ENCODE assay signal across 9 cellular contexts in the genomic region with DNA sequence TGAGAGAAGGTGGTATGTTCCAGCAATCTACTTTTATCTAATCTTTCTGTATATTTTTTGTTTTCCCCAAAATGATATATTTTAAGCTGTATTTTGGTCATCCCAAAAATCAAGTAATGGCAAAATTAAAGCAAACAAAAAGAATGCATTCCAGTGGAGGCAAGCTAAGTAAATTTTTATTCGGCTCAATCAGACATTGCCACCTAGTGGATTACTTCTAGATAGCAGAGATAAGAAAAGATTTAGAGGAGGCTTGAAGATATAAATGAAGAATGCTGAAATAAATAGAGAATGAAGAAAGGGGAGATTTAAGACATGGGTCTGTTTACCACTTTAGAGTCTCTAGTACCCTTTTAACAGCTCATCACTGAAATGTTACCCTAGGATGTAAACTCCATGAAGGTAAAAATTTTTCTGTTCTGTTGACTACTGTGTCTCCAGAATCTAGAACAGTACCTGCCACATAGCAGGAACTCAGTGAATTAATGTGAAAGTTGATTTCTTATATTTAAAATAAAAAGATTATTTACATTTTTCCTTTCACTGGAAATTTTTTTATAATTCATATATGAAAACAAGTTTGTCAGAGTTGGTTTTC.
DNase-seq lines count a peak whose midpoint lies in the region; FAIRE-seq and TF ChIP-seq lines count a peak whose summit lies in the region.
"Had no signal": no experiment of that assay in that cellular context is flagged by ENCODE, and none has a peak within 500 bp of the region (broad histone marks: within the 10 kb centered on the region; RNA-seq: fewer than 3 reads in every experiment).

No MANE protein-coding gene starts in this region.

- WGBS in small intestine, 3 donors: 0 to 5% (median 3%) methylated on average over 1 of the region's 1 CpG

- no peaks in the 10 kb centered on the region for H3K4me1 ChIP-seq in small intestine (ENCODE audit: control insufficient read depth in 2 of 2, insufficient read depth in 1 of 2, low read depth in 1 of 2, low read length in 1 of 2)

- H3K36me3 Mint-ChIP-seq in activated T-helper 2 cell treated with anti-CD3 and anti-CD28 coated beads, Interferon-gamma antibody, Interleukin-2, Interleukin-4, amounts not matched to agents 10 μg/mL and 5 μg/mL and 100 μg/mL, durations not matched to agents 14 hours and 24 hours and 36 hours (ENCODE audit: low read depth): no peaks in the 10 kb centered on the region
- H3K36me3 Mint-ChIP-seq: activated naive CD8-positive, alpha-beta T cell treated with anti-CD3 and anti-CD28 coated beads, Interleukin-2, amount 10 ng/mL, durations not matched to agents 7 days and 5 days had no signal

- H3K4me3 ChIP-seq in foreskin fibroblast (ENCODE audit: low read depth in 1 of 2, low read length in 2 of 2) (no peak overlapping the region), small intestine (ENCODE audit: low read depth in 1 of 2, low read length in 2 of 2) (no peak overlapping the region)

- no peak overlapping the region for H3K27ac ChIP-seq in small intestine (ENCODE audit: low read depth in 1 of 2, low read length in 1 of 2)

- peak; percentile 63 for TF ChIP-seq CTCF in foreskin fibroblast (IDR thresholded peaks at IDR 0.05; ENCODE audit: low read depth, low read length)

- DNase-seq in NCI-H748 (lab: John Stamatoyannopoulos, UW; ENCODE audit: unreplicated experiment) (peak; percentile 26), NCI-H748 treated with DMSO at 0.1 percent for 48 hours (lab: John Stamatoyannopoulos, UW) (no peak), HT-29 (ENCODE audit: low spot score) (peak; percentile 69), SK-N-DZ (ENCODE audit: low spot score) (peak; percentile 40), foreskin fibroblast (peak; percentile 21 to 75), small intestine (peak; percentile 8)
- no peak for DNase-seq in NK-92 treated with Interleukin-12 subunit alpha and Interleukin-12 subunit beta, amount 100 ng/mL, for 24 hours (lab: John Stamatoyannopoulos, UW)
- DNase-seq in activated T-helper 2 cell treated with anti-CD3 and anti-CD28 coated beads, Interferon-gamma antibody, Interleukin-2, Interleukin-4, amounts not matched to agents 10 μg/mL and 5 μg/mL and 100 μg/mL, durations not matched to agents 14 hours and 24 hours and 36 hours (ENCODE audit: low spot score): no peak
- DNase-seq: activated naive CD8-positive, alpha-beta T cell treated with anti-CD3 and anti-CD28 coated beads, Interleukin-2, amount 10 ng/mL, durations not matched to agents 7 days and 5 days had no signal

- H3K27me3 ChIP-seq in small intestine (ENCODE audit: control insufficient read depth in 2 of 2, insufficient read depth in 2 of 2, low read length in 2 of 2): no peaks in the 10 kb centered on the region

- H3K9me3 Mint-ChIP-seq in activated T-helper 2 cell treated with anti-CD3 and anti-CD28 coated beads, Interferon-gamma antibody, Interleukin-2, Interleukin-4, amounts not matched to agents 10 μg/mL and 5 μg/mL and 100 μg/mL, durations not matched to agents 14 hours and 24 hours and 36 hours: no peaks in the 10 kb centered on the region
- H3K9me3 Mint-ChIP-seq: activated naive CD8-positive, alpha-beta T cell treated with anti-CD3 and anti-CD28 coated beads, Interleukin-2, amount 10 ng/mL, durations not matched to agents 7 days and 5 days had no signal

- no peaks in the 10 kb centered on the region for H3K36me3 ChIP-seq in small intestine (ENCODE audit: control insufficient read depth in 2 of 2, insufficient read depth in 2 of 2, low read length in 2 of 2)

- peaks cover 4% of the 10 kb centered on the region for H3K27me3 Mint-ChIP-seq in activated T-helper 2 cell treated with anti-CD3 and anti-CD28 coated beads, Interferon-gamma antibody, Interleukin-2, Interleukin-4, amounts not matched to agents 10 μg/mL and 5 μg/mL and 100 μg/mL, durations not matched to agents 14 hours and 24 hours and 36 hours (ENCODE audit: low read depth)

- intact Hi-C loops in activated T-helper 2 cell treated with anti-CD3 and anti-CD28 coated beads, Interferon-gamma antibody, Interleukin-2, Interleukin-4, amounts not matched to agents 10 μg/mL and 5 μg/mL and 100 μg/mL, durations not matched to agents 14 hours and 24 hours and 36 hours (cut with micrococcal nuclease): loop anchor here (1.0 to 2.0 kb wide), 2 partner anchors 174 to 305 kb away; no protein-coding TSS in a partner anchor

- FAIRE-seq in small intestine (lab: Jason Lieb, UNC): no peak

- no peaks in the 10 kb centered on the region for H3K9me3 ChIP-seq in small intestine (ENCODE audit: control insufficient read depth, low read depth)

- H3K4me3 Mint-ChIP-seq in activated T-helper 2 cell treated with anti-CD3 and anti-CD28 coated beads, Interferon-gamma antibody, Interleukin-2, Interleukin-4, amounts not matched to agents 10 μg/mL and 5 μg/mL and 100 μg/mL, durations not matched to agents 14 hours and 24 hours and 36 hours (ENCODE audit: low read depth): no peak overlapping the region
- H3K4me3 Mint-ChIP-seq: activated naive CD8-positive, alpha-beta T cell treated with anti-CD3 and anti-CD28 coated beads, Interleukin-2, amount 10 ng/mL, durations not matched to agents 7 days and 5 days had no signal

- H3K27ac Mint-ChIP-seq in activated T-helper 2 cell treated with anti-CD3 and anti-CD28 coated beads, Interferon-gamma antibody, Interleukin-2, Interleukin-4, amounts not matched to agents 10 μg/mL and 5 μg/mL and 100 μg/mL, durations not matched to agents 14 hours and 24 hours and 36 hours: no peak overlapping the region
- H3K27ac Mint-ChIP-seq: activated naive CD8-positive, alpha-beta T cell treated with anti-CD3 and anti-CD28 coated beads, Interleukin-2, amount 10 ng/mL, durations not matched to agents 7 days and 5 days had no signal

- no peaks in the 10 kb centered on the region for H3K4me1 Mint-ChIP-seq in activated T-helper 2 cell treated with anti-CD3 and anti-CD28 coated beads, Interferon-gamma antibody, Interleukin-2, Interleukin-4, amounts not matched to agents 10 μg/mL and 5 μg/mL and 100 μg/mL, durations not matched to agents 14 hours and 24 hours and 36 hours (ENCODE audit: low read depth)
- H3K4me1 Mint-ChIP-seq: activated naive CD8-positive, alpha-beta T cell treated with anti-CD3 and anti-CD28 coated beads, Interleukin-2, amount 10 ng/mL, durations not matched to agents 7 days and 5 days had no signal

Comparison
In these comparisons a context has a peak if more than half of its experiments do, and no peak if none do; other contexts are left out.
1. DNase-seq: peak in NCI-H748 (single experiment), HT-29 (single experiment), SK-N-DZ (single experiment), foreskin fibroblast (2 of 2) and small intestine (single experiment); none in NCI-H748 treated with DMSO at 0.1 percent for 48 hours (single experiment), NK-92 treated with Interleukin-12 subunit alpha and Interleukin-12 subunit beta, amount 100 ng/mL, for 24 hours (single experiment) and activated T-helper 2 cell treated with anti-CD3 and anti-CD28 coated beads, Interferon-gamma antibody, Interleukin-2, Interleukin-4, amounts not matched to agents 10 μg/mL and 5 μg/mL and 100 μg/mL, durations not matched to agents 14 hours and 24 hours and 36 hours (single experiment).